Comparison of ENCODE assay signal across 8 cellular contexts in the genomic region with DNA sequence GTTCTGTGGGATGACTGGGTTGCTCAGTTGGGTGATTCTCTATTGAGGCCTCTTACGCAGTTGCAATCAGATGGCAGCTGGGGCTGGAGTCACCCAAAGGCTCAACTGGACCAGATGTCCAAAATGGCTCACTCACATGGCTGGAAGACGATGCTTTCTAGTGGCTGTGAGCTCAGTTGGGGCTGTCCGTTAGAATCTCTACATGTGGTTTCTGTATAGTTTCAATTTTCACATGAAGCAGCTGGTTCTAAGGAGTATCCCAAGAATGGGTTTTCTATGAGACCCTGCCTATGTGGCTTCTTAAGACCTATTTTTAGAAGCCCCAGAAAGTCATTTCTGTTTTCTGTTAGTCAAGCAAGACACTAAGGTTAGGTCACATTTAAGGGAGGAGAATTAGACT. TPM values are rescaled to one million over a fixed set of nuclear protein-coding genes. Genes with fewer than 3 reads are reported as not detected.
DNase-seq lines count a peak whose midpoint lies in the region; ATAC-seq, FAIRE-seq and TF ChIP-seq lines count a peak whose summit lies in the region.

No MANE protein-coding gene starts in this region.

- H3K27ac Mint-ChIP-seq in T-helper 17 cell: peak overlapping the region; percentile 95
- peak overlapping the region; percentile 72 to 75 for H3K27ac Mint-ChIP-seq in stimulated activated naive CD8-positive, alpha-beta T cell treated with anti-CD3 and anti-CD28 coated beads, Interleukin-15, amount 100 ng/mL, for 72 hours

- H3K9me3 Mint-ChIP-seq in stimulated activated naive CD8-positive, alpha-beta T cell treated with anti-CD3 and anti-CD28 coated beads, Interleukin-15, amount 100 ng/mL, for 72 hours: no peaks in the 10 kb centered on the region

- TF ChIP-seq CTCF in cardiac muscle cell (IDR thresholded peaks at IDR 0.05; ENCODE audit: low read depth, low read length): no peak

- no peak for ATAC-seq in Right ventricle myocardium superior (ENCODE audit: poor library complexity)
- peak; percentile 68 for ATAC-seq in HG02884 (IDR thresholded peaks at IDR 0.05; ENCODE audit: unreplicated experiment)
- no peak for ATAC-seq in T-helper 17 cell
- ATAC-seq in stimulated activated naive CD8-positive, alpha-beta T cell treated with anti-CD3 and anti-CD28 coated beads, Interleukin-15, amount 100 ng/mL, for 72 hours: peak; percentile 41

- H3K9me3 ChIP-seq in cardiac muscle cell (ENCODE audit: low read depth) (no peaks in the 10 kb centered on the region), T-helper 17 cell (ENCODE audit: control insufficient read depth, low read length, poor library complexity, severe bottlenecking) (no peaks in the 10 kb centered on the region)

- peaks cover 20% of the 10 kb centered on the region for H3K4me1 ChIP-seq in cardiac muscle cell (ENCODE audit: low read depth)

- no peak for FAIRE-seq in H54 (lab: Jason Lieb, UNC)

- H3K27me3 Mint-ChIP-seq in T-helper 17 cell: no peaks in the 10 kb centered on the region
- H3K27me3 Mint-ChIP-seq in stimulated activated naive CD8-positive, alpha-beta T cell treated with anti-CD3 and anti-CD28 coated beads, Interleukin-15, amount 100 ng/mL, for 72 hours: no peaks in the 10 kb centered on the region

- intact Hi-C loops in Right ventricle myocardium superior (cut with DNase I) (no loop called here), cardiac septum (cut with DNase I) (no loop called here)

- no peak overlapping the region for H3K4me3 Mint-ChIP-seq in T-helper 17 cell
- H3K4me3 Mint-ChIP-seq in stimulated activated naive CD8-positive, alpha-beta T cell treated with anti-CD3 and anti-CD28 coated beads, Interleukin-15, amount 100 ng/mL, for 72 hours: peak overlapping the region; percentile 71 to 74

- peaks cover 11% of the 10 kb centered on the region for H3K36me3 Mint-ChIP-seq in T-helper 17 cell (ENCODE audit: low read depth)

- H3K27me3 ChIP-seq in cardiac muscle cell: no peaks in the 10 kb centered on the region

- H3K4me1 Mint-ChIP-seq in T-helper 17 cell: peaks cover 60% of the 10 kb centered on the region
- H3K4me1 Mint-ChIP-seq in stimulated activated naive CD8-positive, alpha-beta T cell treated with anti-CD3 and anti-CD28 coated beads, Interleukin-15, amount 100 ng/mL, for 72 hours: peaks cover 80% of the 10 kb centered on the region

- H3K4me3 ChIP-seq in cardiac muscle cell: no peak overlapping the region

- TF ChIP-seq POLR2A in H54 (IDR thresholded peaks at IDR 0.05; ENCODE audit: low read depth, low read length): no peak

- DNase-seq in cardiac muscle cell (ENCODE audit: low read depth in 1 of 2, low spot score in 1 of 2): no peak
- DNase-seq in Right ventricle myocardium superior: no peak
- no peak for DNase-seq in T-helper 17 cell
- no peak for DNase-seq in stimulated activated naive CD8-positive, alpha-beta T cell treated with anti-CD3 and anti-CD28 coated beads, Interleukin-15, amount 100 ng/mL, for 72 hours
- DNase-seq in foreskin melanocyte: no peak
- no peak for DNase-seq in cardiac septum (ENCODE audit: low spot score)
- no peak for DNase-seq in H54 (ENCODE audit: insufficient read length, low spot score)

- H3K27ac ChIP-seq in cardiac muscle cell: peak overlapping the region; percentile 75

- peaks cover 44% of the 10 kb centered on the region for H3K36me3 ChIP-seq in cardiac muscle cell

RNA-seq across cellular contexts. Expression of a gene that starts 4.4 kb away (rescaled TPM):
- total RNA-seq in cardiac muscle cell: 150 and 174 TPM in 2 replicates
- 233 and 241 TPM in 2 replicates for polyA plus RNA-seq in cardiac muscle cell
- 125 TPM for total RNA-seq in Right ventricle myocardium superior
- total RNA-seq in T-helper 17 cell: 100 to 1,000 TPM; 151 to 161 TPM
- total RNA-seq in cardiac septum: 107 TPM

RNA-seq across cellular contexts. Expression of a gene that starts 31.9 kb away (rescaled TPM):
- total RNA-seq in cardiac muscle cell: 1.2 and 1.8 TPM in 2 replicates
- 0.65 and 1.9 TPM in 2 replicates for polyA plus RNA-seq in cardiac muscle cell
- 0.62 TPM for total RNA-seq in Right ventricle myocardium superior
- total RNA-seq in T-helper 17 cell: 1 to 10 TPM; 1.6 to 2.2 TPM
- total RNA-seq in cardiac septum: 0.22 TPM

RNA-seq across cellular contexts. Expression of a gene that starts 32.0 kb away (rescaled TPM):
- total RNA-seq in cardiac muscle cell: 6.4 and 12.8 TPM in 2 replicates
- polyA plus RNA-seq in cardiac muscle cell: 9.9 and 11.4 TPM in 2 replicates
- 6.0 TPM for total RNA-seq in Right ventricle myocardium superior
- 10 to 100 TPM; 16.9 to 18.7 TPM for total RNA-seq in T-helper 17 cell
- total RNA-seq in cardiac septum: 1.8 TPM

Comparison
In these comparisons a context has a peak if more than half of its experiments do, and no peak if none do; other contexts are left out.
1. ATAC-seq: peak in HG02884 (single experiment) and stimulated activated naive CD8-positive, alpha-beta T cell treated with anti-CD3 and anti-CD28 coated beads, Interleukin-15, amount 100 ng/mL, for 72 hours (single experiment); none in Right ventricle myocardium superior (single experiment) and T-helper 17 cell (single experiment).